Comparison of ENCODE assay signal across 15 cellular contexts in the genomic region with DNA sequence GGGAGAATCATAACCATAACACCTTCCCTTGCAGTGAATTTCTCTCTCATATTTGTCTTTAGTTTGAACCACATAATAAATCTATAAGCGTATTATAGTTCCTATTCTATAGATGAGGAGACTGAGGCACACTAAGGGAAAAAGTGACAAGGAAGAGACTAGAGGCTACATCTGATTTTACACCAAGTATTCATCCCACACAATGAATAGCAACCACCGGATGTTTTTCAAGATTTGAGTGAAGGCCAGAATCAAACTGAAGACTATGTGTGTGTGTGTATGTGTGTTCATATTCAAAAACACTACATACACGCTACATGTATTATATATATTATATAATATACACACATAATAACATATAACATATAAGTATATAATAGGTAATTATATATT. TPM values are rescaled to one million over a fixed set of nuclear protein-coding genes. Genes with fewer than 3 reads are reported as not detected.
DNase-seq lines count a peak whose midpoint lies in the region; ATAC-seq, FAIRE-seq and TF ChIP-seq lines count a peak whose summit lies in the region.
"Had no signal": no experiment of that assay in that cellular context is flagged by ENCODE, and none has a peak within 500 bp of the region (broad histone marks: within the 10 kb centered on the region; RNA-seq: fewer than 3 reads in every experiment).

No MANE protein-coding gene starts in this region.

- peak overlapping the region; percentile 35 to 69 for H3K9ac ChIP-seq in duodenal mucosa (ENCODE audit: low read depth in 1 of 2, low read length in 2 of 2)
- H3K9ac ChIP-seq: GM23248 had no signal

- H3K27ac Mint-ChIP-seq in activated CD8-positive, alpha-beta memory T cell treated with anti-CD3 and anti-CD28 coated beads, Interleukin-2, amount 10 ng/mL, durations not matched to agents 7 days and 5 days: peak overlapping the region; percentile 97

- H3K9me3 ChIP-seq in OCI-LY7 (ENCODE audit: low read length): no peaks in the 10 kb centered on the region
- no peaks in the 10 kb centered on the region for H3K9me3 ChIP-seq in duodenal mucosa (ENCODE audit: control insufficient read depth in 1 of 2, low read length in 2 of 2)
- no peaks in the 10 kb centered on the region for H3K9me3 ChIP-seq in small intestine (ENCODE audit: control insufficient read depth, low read depth)
- H3K9me3 ChIP-seq: body of pancreas had no signal

- FAIRE-seq in small intestine (lab: Jason Lieb, UNC): no peak
- FAIRE-seq: endometrium, urothelium cell line had no signal

- no peak for DNase-seq in activated CD8-positive, alpha-beta memory T cell treated with anti-CD3 and anti-CD28 coated beads, Interleukin-2, amount 10 ng/mL, durations not matched to agents 7 days and 5 days
- no peak for DNase-seq in activated CD8-positive, alpha-beta memory T cell treated with anti-CD3 and anti-CD28 coated beads, Interleukin-2, amount 50 U/mL, for 48 hours
- peak; percentile 36 for DNase-seq in OCI-LY7 (ENCODE audit: low spot score)
- no peak for DNase-seq in small intestine
- DNase-seq in effector CD8-positive, alpha-beta T cell (lab: John Stamatoyannopoulos, UW): no peak
- DNase-seq: body of pancreas had no signal

- no TSS peak for BruUV-seq in OCI-LY7 (replicated peaks; lab: Mats Ljungman, UMichigan)

- POLR2A ChIA-PET in OCI-LY7 (lab: Charles Lee): interaction anchor here (0.8 to 9.4 kb wide), 3 partner anchors 11 to 19 kb away, joined by 3 to 70 read pairs (median 4); no protein-coding TSS in a partner anchor

- H3K36me3 Mint-ChIP-seq in activated CD8-positive, alpha-beta memory T cell treated with anti-CD3 and anti-CD28 coated beads, Interleukin-2, amount 10 ng/mL, durations not matched to agents 7 days and 5 days: peaks cover 30% of the 10 kb centered on the region

- peak overlapping the region; percentile 83 for H3K4me3 Mint-ChIP-seq in activated CD8-positive, alpha-beta memory T cell treated with anti-CD3 and anti-CD28 coated beads, Interleukin-2, amount 10 ng/mL, durations not matched to agents 7 days and 5 days

- H3K79me2 ChIP-seq in OCI-LY7 (ENCODE audit: insufficient read depth, low read depth, low read length): no peaks in the 10 kb centered on the region

- CTCF ChIA-PET in activated CD8-positive, alpha-beta memory T cell treated with anti-CD3 and anti-CD28 coated beads, Interleukin-2, amount 10 ng/mL, durations not matched to agents 7 days and 5 days (lab: Charles Lee): interaction anchor here (1.4 to 14.6 kb wide), 8 partner anchors 11 to 171 kb away, joined by 3 to 309 read pairs (median 15); no protein-coding TSS in a partner anchor
- CTCF ChIA-PET in OCI-LY7 (lab: Charles Lee; ENCODE audit: unreplicated experiment): interaction anchor here (0.8 to 2.8 kb wide), 8 partner anchors 9 to 32 kb away, joined by 3 to 24 read pairs (median 6); partner anchors contain the start of gene CCDC197

- H3K27me3 Mint-ChIP-seq in activated CD8-positive, alpha-beta memory T cell treated with anti-CD3 and anti-CD28 coated beads, Interleukin-2, amount 10 ng/mL, durations not matched to agents 7 days and 5 days: no peaks in the 10 kb centered on the region

- WGBS in small intestine, 3 donors: 63 to 82% (median 66%) methylated on average over 3 of the region's 3 CpGs

- no peaks in the 10 kb centered on the region for H3K27me3 ChIP-seq in duodenal mucosa (ENCODE audit: control insufficient read depth in 1 of 2, insufficient read depth in 2 of 2, low read length in 2 of 2)
- H3K27me3 ChIP-seq in small intestine (ENCODE audit: control insufficient read depth in 2 of 2, insufficient read depth in 2 of 2, low read length in 2 of 2): no peaks in the 10 kb centered on the region
- H3K27me3 ChIP-seq: body of pancreas had no signal

- H3K27ac ChIP-seq in OCI-LY7 (ENCODE audit: low read depth, low read length, poor library complexity, severe bottlenecking): peak overlapping the region; percentile 57
- H3K27ac ChIP-seq in duodenal mucosa (ENCODE audit: low read depth, low read length): no peak overlapping the region
- peak overlapping the region; percentile 28 to 78 for H3K27ac ChIP-seq in small intestine (ENCODE audit: low read depth in 1 of 2, low read length in 1 of 2)
- H3K27ac ChIP-seq: body of pancreas, GM23248 had no signal

- ATAC-seq in activated CD8-positive, alpha-beta memory T cell treated with anti-CD3 and anti-CD28 coated beads, Interleukin-2, amount 10 ng/mL, durations not matched to agents 7 days and 5 days: peak; percentile 17
- ATAC-seq in GM19328 (IDR thresholded peaks at IDR 0.05; ENCODE audit: unreplicated experiment) (no peak), GM21390 (IDR thresholded peaks at IDR 0.05; ENCODE audit: unreplicated experiment) (no peak)
- ATAC-seq: body of pancreas had no signal

- no peaks in the 10 kb centered on the region for H3K9me2 ChIP-seq in OCI-LY7 (ENCODE audit: insufficient read depth, low read length)

- peak overlapping the region; percentile 94 for H3K4me2 ChIP-seq in OCI-LY7 (ENCODE audit: low read length)

- H3K4me3 ChIP-seq in OCI-LY7 (ENCODE audit: low read depth, low read length, poor library complexity, severe bottlenecking) (peak overlapping the region; percentile 64), duodenal mucosa (ENCODE audit: low read depth in 1 of 2, low read length in 2 of 2) (peak overlapping the region; percentile 55 to 74), small intestine (ENCODE audit: low read depth in 1 of 2, low read length in 2 of 2) (no peak overlapping the region)
- H3K4me3 ChIP-seq: body of pancreas had no signal

- H3K36me3 ChIP-seq in OCI-LY7 (ENCODE audit: insufficient read depth, low read length): no peaks in the 10 kb centered on the region
- H3K36me3 ChIP-seq in duodenal mucosa (ENCODE audit: control insufficient read depth in 1 of 2, insufficient read depth in 2 of 2, low read length in 2 of 2): no peaks in the 10 kb centered on the region
- H3K36me3 ChIP-seq in small intestine (ENCODE audit: control insufficient read depth in 2 of 2, insufficient read depth in 2 of 2, low read length in 2 of 2): no peaks in the 10 kb centered on the region

- peak overlapping the region; percentile 67; the same call in 1 of the 2 replicates for H2AFZ ChIP-seq in OCI-LY7 (ENCODE audit: low read length)
- H2AFZ ChIP-seq: GM23248 had no signal

- no peaks in the 10 kb centered on the region for H3K9me3 Mint-ChIP-seq in activated CD8-positive, alpha-beta memory T cell treated with anti-CD3 and anti-CD28 coated beads, Interleukin-2, amount 10 ng/mL, durations not matched to agents 7 days and 5 days (ENCODE audit: low read depth)

- TF ChIP-seq CTCF in OCI-LY7 (conservative IDR thresholded peaks at IDR 0.05; ENCODE audit: low read length): no peak

- peaks cover 100% of the 10 kb centered on the region for H3K4me1 ChIP-seq in OCI-LY7 (ENCODE audit: insufficient read depth, low read length, poor library complexity, severe bottlenecking)
- H3K4me1 ChIP-seq in duodenal mucosa (ENCODE audit: control insufficient read depth in 1 of 2, insufficient read depth in 2 of 2, low read length in 2 of 2): peaks cover 51 to 63% of the 10 kb centered on the region in 2 donors
- H3K4me1 ChIP-seq in small intestine (ENCODE audit: control insufficient read depth in 2 of 2, insufficient read depth in 1 of 2, low read depth in 1 of 2, low read length in 1 of 2): peaks cover 0 to 3% of the 10 kb centered on the region in 2 donors
- H3K4me1 ChIP-seq: body of pancreas had no signal

- intact Hi-C loops in OCI-LY7 (cut with micrococcal nuclease; ENCODE audit: unreplicated experiment): loop anchor here (1.0 kb wide), 1 partner anchor 32 kb away; no protein-coding TSS in a partner anchor

- peaks cover 90% of the 10 kb centered on the region for H3K4me1 Mint-ChIP-seq in activated CD8-positive, alpha-beta memory T cell treated with anti-CD3 and anti-CD28 coated beads, Interleukin-2, amount 10 ng/mL, durations not matched to agents 7 days and 5 days

- H4K20me1 ChIP-seq in OCI-LY7 (ENCODE audit: insufficient read depth, low read length): no peaks in the 10 kb centered on the region

RNA-seq across cellular contexts. Expression of gene ASB2, which starts 4.7 kb away (rescaled TPM):
- 100 to 1,000 TPM; 116 to 177 TPM for total RNA-seq in activated CD8-positive, alpha-beta memory T cell treated with anti-CD3 and anti-CD28 coated beads, Interleukin-2, amount 10 ng/mL, durations not matched to agents 7 days and 5 days
- total RNA-seq in OCI-LY7 (2014; rRNA removed; shearing (Covaris generic)): 15.0 and 21.7 TPM in 2 replicates
- 16.1 and 23.6 TPM in 2 replicates for total RNA-seq in OCI-LY7 (2022)
- polyA plus RNA-seq in small intestine: 1 to 10 TPM; 1.3 to 5.6 (median 4.6) TPM
- total RNA-seq: A673, GM23248 had no signal

RNA-seq across cellular contexts. Expression of gene CCDC197, which starts 25.5 kb away (rescaled TPM):
- total RNA-seq in activated CD8-positive, alpha-beta memory T cell treated with anti-CD3 and anti-CD28 coated beads, Interleukin-2, amount 10 ng/mL, durations not matched to agents 7 days and 5 days: under 1 TPM in 1 of 2 experiments, not detected in 1; 0.14 TPM
- total RNA-seq in OCI-LY7 (2014; rRNA removed; shearing (Covaris generic)): not detected in 2 replicates
- total RNA-seq in OCI-LY7 (2022): not detected in 2 replicates
- polyA plus RNA-seq in small intestine: not detected
- total RNA-seq: A673; body of pancreas; GM23248; left colon; T-helper 2 cell treated with Interferon-gamma antibody and Interleukin-4, amounts not matched to agents 100 ng/mL and 5 ng/mL, for 36 hours had no signal
- polyA plus RNA-seq: GM23248 had no signal

RNA-seq across cellular contexts. Expression of gene FAM181A, which starts 44.5 kb away (rescaled TPM):
- total RNA-seq in activated CD8-positive, alpha-beta memory T cell treated with anti-CD3 and anti-CD28 coated beads, Interleukin-2, amount 10 ng/mL, durations not matched to agents 7 days and 5 days: not detected
- total RNA-seq in OCI-LY7 (2014; rRNA removed; shearing (Covaris generic)): not detected in 2 replicates
- not detected in 2 replicates for total RNA-seq in OCI-LY7 (2022)
- polyA plus RNA-seq in small intestine: not detected
- total RNA-seq: A673; body of pancreas; GM23248; left colon; T-helper 2 cell treated with Interferon-gamma antibody and Interleukin-4, amounts not matched to agents 100 ng/mL and 5 ng/mL, for 36 hours had no signal
- polyA plus RNA-seq: GM23248 had no signal

RNA-seq across cellular contexts. Expression of gene OTUB2, which starts 54.5 kb away (rescaled TPM):
- total RNA-seq in activated CD8-positive, alpha-beta memory T cell treated with anti-CD3 and anti-CD28 coated beads, Interleukin-2, amount 10 ng/mL, durations not matched to agents 7 days and 5 days: 1 to 10 TPM; 3.4 to 4.2 TPM
- 0.28 and 0.44 TPM in 2 replicates for total RNA-seq in OCI-LY7 (2014; rRNA removed; shearing (Covaris generic))
- 0.48 and 0.84 TPM in 2 replicates for total RNA-seq in OCI-LY7 (2022)
- polyA plus RNA-seq in small intestine: 1 to 10 TPM in 1 of 3 donors, under 1 TPM in 2; 0.22 to 1.4 (median 0.54) TPM

Comparison
In these comparisons a context has a peak if more than half of its experiments do, and no peak if none do; other contexts are left out.
1. H3K4me3 ChIP-seq: peak in OCI-LY7 (single experiment) and duodenal mucosa (2 of 2); none in small intestine (0 of 2).
2. RNA of gene ASB2, which starts 4.7 kb away (total RNA-seq): 116 to 177 TPM in activated CD8-positive, alpha-beta memory T cell treated with anti-CD3 and anti-CD28 coated beads, Interleukin-2, amount 10 ng/mL, durations not matched to agents 7 days and 5 days; 15.0 to 23.6 TPM in OCI-LY7; every median in the first group is over 4 times any median in the second.